Comparison of ENCODE assay signal across 20 cellular contexts in genomic region chr13:64505511-64505910, GRCh38.
DNase-seq lines count a peak whose midpoint lies in the region; ATAC-seq and TF ChIP-seq lines count a peak whose summit lies in the region.
"Had no signal": no experiment of that assay in that cellular context is flagged by ENCODE, and none has a peak within 500 bp of the region (broad histone marks: within the 10 kb centered on the region; RNA-seq: fewer than 3 reads in every experiment).

No MANE protein-coding gene starts in this region.

- intact Hi-C loops in heart right ventricle (cut with DNase I), result no loop called here

- no peak overlapping the region for H3K27ac ChIP-seq in heart right ventricle
- H3K27ac ChIP-seq: left lung, neural progenitor cell had no signal

- no peaks in the 10 kb centered on the region for H3K4me1 ChIP-seq in adipocyte (ENCODE audit: control insufficient read depth, insufficient read depth, low read length)
- peaks cover 0 to 7% (median 0%) of the 10 kb centered on the region in 9 donors for H3K4me1 ChIP-seq in heart right ventricle
- H3K4me1 ChIP-seq: left lung, neural progenitor cell had no signal

- TF ChIP-seq CTCF in fibroblast of the aortic adventitia (IDR thresholded peaks at IDR 0.05; ENCODE audit: insufficient read depth, low read length), result no peak
- TF ChIP-seq CTCF in heart right ventricle (IDR thresholded peaks at IDR 0.05), result no peak

- H3K4me3 ChIP-seq in adipocyte (ENCODE audit: low read length) (no peak overlapping the region), fibroblast of the aortic adventitia (ENCODE audit: low read depth, low read length) (no peak overlapping the region), heart right ventricle (no peak overlapping the region)
- H3K4me3 ChIP-seq: left lung, neural progenitor cell had no signal

- ATAC-seq in heart right ventricle, result no peak
- ATAC-seq: activated T-cell treated with anti-CD3 and anti-CD28 coated beads, Interleukin-2, amount 50 U/mL, for 4 hours; left lung had no signal

- H3K9ac ChIP-seq in adipocyte (ENCODE audit: low read length), result no peak overlapping the region
- H3K9ac ChIP-seq: neural progenitor cell had no signal

- DNase-seq in AG20443 (ENCODE audit: low spot score) (peak; percentile 8), HS-5 (ENCODE audit: low read depth) (peak; percentile 24), adipocyte (ENCODE audit: low read depth) (peak; percentile 41), fibroblast of the aortic adventitia (ENCODE audit: low read depth) (peak; percentile 82), HuH-7.5 (ENCODE audit: low spot score) (no peak), heart right ventricle (no peak), NCI-H2081 treated with DMSO at 0.1 percent for 48 hours (lab: John Stamatoyannopoulos, UW) (no peak), occipital lobe (lab: John Stamatoyannopoulos, UW) (no peak)
- DNase-seq: activated CD4-positive, CD25-positive, alpha-beta regulatory T cell; activated T-cell treated with anti-CD3 and anti-CD28 coated beads, Interleukin-2, amount 50 U/mL, for 4 hours; CD4-positive, alpha-beta memory T cell; dermis blood vessel endothelial cell; DMS79 treated with DMSO at 0.1 percent for 48 hours; glutamatergic neuron; left lung; NCI-H1417 treated with DMSO at 0.1 percent for 48 hours; NCI-H2171 treated with DMSO at 0.1 percent for 48 hours; NCI-H748 treated with DMSO at 0.1 percent for 48 hours; T-helper 9 cell had no signal

- H3K9me3 ChIP-seq in adipocyte (ENCODE audit: control insufficient read depth, low read length) (no peaks in the 10 kb centered on the region), heart right ventricle (no peaks in the 10 kb centered on the region)
- H3K9me3 ChIP-seq: left lung had no signal

- H3K27me3 ChIP-seq in adipocyte (replicated peaks; ENCODE audit: control insufficient read depth, insufficient read depth, low read length), result no peaks in the 10 kb centered on the region
- no peaks in the 10 kb centered on the region for H3K27me3 ChIP-seq in heart right ventricle
- H3K27me3 ChIP-seq: left lung, neural progenitor cell had no signal

- 51 to 66% methylated on average over 2 of the region's 2 CpGs for WGBS in heart right ventricle, 2 donors

- H3K36me3 ChIP-seq in adipocyte (ENCODE audit: control insufficient read depth, insufficient read depth, low read length, severe bottlenecking) (no peaks in the 10 kb centered on the region), heart right ventricle (no peaks in the 10 kb centered on the region)
- H3K36me3 ChIP-seq: left lung, neural progenitor cell had no signal

Comparison
In these comparisons a context has a peak if more than half of its experiments do, and no peak if none do; other contexts are left out.
1. DNase-seq: peak in AG20443 (single experiment), HS-5 (single experiment), adipocyte (single experiment) and fibroblast of the aortic adventitia (single experiment); none in HuH-7.5 (single experiment), heart right ventricle (0 of 2), NCI-H2081 treated with DMSO at 0.1 percent for 48 hours (single experiment) and occipital lobe (single experiment).